ENCODE assay signal across 12 cellular contexts in genomic region chr16:2121853-2122252, GRCh38. TPM values are rescaled to one million over a fixed set of nuclear protein-coding genes. Genes with fewer than 3 reads are reported as not detected.
A peak's percentile ranks its signal among the peaks of the same experiment; 100 is the strongest.
DNase-seq lines count a peak whose midpoint lies in the region; ATAC-seq, FAIRE-seq and TF ChIP-seq lines count a peak whose summit lies in the region.
"Had no signal": no experiment of that assay in that cellular context is flagged by ENCODE, and none has a peak within 500 bp of the region (broad histone marks: within the 10 kb centered on the region; RNA-seq: fewer than 3 reads in every experiment).

No MANE protein-coding gene starts in this region.

- H3K27me3 ChIP-seq in stomach smooth muscle (ENCODE audit: control insufficient read depth in 1 of 2, insufficient read depth in 2 of 2, low read length in 2 of 2), result no peaks in the 10 kb centered on the region
- H3K27me3 ChIP-seq: BLaER1 treated with 17β-estradiol and CSF1 and Interleukin-3, amounts not matched to agents 10 nM and 100 nM had no signal

- ATAC-seq in left lobe of liver, result peak; percentile 68
- ATAC-seq in GM21390 (IDR thresholded peaks at IDR 0.05; ENCODE audit: unreplicated experiment), result no peak

- TF ChIP-seq POLR2A in GM12891 (IDR thresholded peaks at IDR 0.05; ENCODE audit: low read depth, low read length), result no peak

- peak overlapping the region; percentile 42 to 68 for H3K9ac ChIP-seq in stomach smooth muscle (ENCODE audit: low read length in 2 of 2)

- H3K27ac ChIP-seq in cingulate gyrus (ENCODE audit: low read depth, low read length) (peak overlapping the region; percentile 54), stomach smooth muscle (ENCODE audit: low read length) (peak overlapping the region; percentile 93)
- H3K27ac ChIP-seq: BLaER1 treated with 17β-estradiol and CSF1 and Interleukin-3, amounts not matched to agents 10 nM and 100 nM had no signal

- FAIRE-seq in frontal cortex (lab: Jason Lieb, UNC) (no peak), GM12891 (lab: Jason Lieb, UNC) (no peak)

- peaks cover 52% of the 10 kb centered on the region for H3K4me1 ChIP-seq in stomach smooth muscle (ENCODE audit: control insufficient read depth, insufficient read depth, low read length)

- H3K9me3 ChIP-seq in stomach smooth muscle (ENCODE audit: control insufficient read depth in 2 of 2, low read length in 2 of 2), result no peaks in the 10 kb centered on the region
- H3K9me3 ChIP-seq: BLaER1 treated with 17β-estradiol and CSF1 and Interleukin-3, amounts not matched to agents 10 nM and 100 nM had no signal

- H3K36me3 ChIP-seq in stomach smooth muscle (ENCODE audit: control insufficient read depth in 2 of 2, insufficient read depth in 2 of 2, low read length in 2 of 2), result no peaks in the 10 kb centered on the region

- peak overlapping the region; percentile 51 to 69 for H3K4me3 ChIP-seq in stomach smooth muscle (ENCODE audit: low read length in 2 of 2)
- H3K4me3 ChIP-seq: BLaER1 treated with 17β-estradiol and CSF1 and Interleukin-3, amounts not matched to agents 10 nM and 100 nM had no signal

- peak; percentile 34 for DNase-seq in M059J (ENCODE audit: low read depth)
- DNase-seq in left lobe of liver (ENCODE audit: low spot score), result no peak
- no peak for DNase-seq in frontal cortex (ENCODE audit: low spot score in 2 of 2)
- no peak for DNase-seq in GM12891 (ENCODE audit: insufficient read length, low spot score)
- no peak for DNase-seq in cerebellar cortex (ENCODE audit: low spot score)
- DNase-seq: activated gamma-delta T cell, NCI-H2029, T-helper 1 cell had no signal

TF ChIP-seq in GM12891, 5 proteins besides CTCF, POLR2A, EP300 and RAD21:
- TF ChIP-seq POLR2AphosphoS5 (IDR thresholded peaks at IDR 0.05; ENCODE audit: low read depth, low read length), result no peak
- TF ChIP-seq TAF1 (IDR thresholded peaks at IDR 0.05; ENCODE audit: low read depth, low read length), result no peak
- TF ChIP-seq PAX5 (IDR thresholded peaks at IDR 0.05; ENCODE audit: insufficient read depth, low read length, severe bottlenecking), result no peak

RNA-seq across cellular contexts. Expression of gene PKD1, which starts 13.8 kb away (rescaled TPM):
- 12.9 and 56.0 TPM in 2 replicates for total RNA-seq in M059J (2014; rRNA removed; shearing (Covaris generic))
- total RNA-seq in left lobe of liver (65.0 TPM), frontal cortex (58.3 TPM)
- 24.2 TPM for polyA plus RNA-seq in GM12891 (2012; ENCODE audit: low read depth, missing spikeins)

RNA-seq across cellular contexts. Expression of gene RAB26, which starts 26.6 kb away (rescaled TPM):
- total RNA-seq in M059J (2014; rRNA removed; shearing (Covaris generic)), result 2.1 and 3.8 TPM in 2 replicates
- total RNA-seq in left lobe of liver, result 10.2 TPM
- total RNA-seq in frontal cortex, result 4.1 TPM
- 0.82 TPM for polyA plus RNA-seq in GM12891 (2012; ENCODE audit: low read depth, missing spikeins)

RNA-seq across cellular contexts. Expression of gene TRAF7, which starts 33.7 kb away (rescaled TPM):
- 69.0 and 92.8 TPM in 2 replicates for total RNA-seq in M059J (2014; rRNA removed; shearing (Covaris generic))
- total RNA-seq in left lobe of liver, result 44.2 TPM
- total RNA-seq in frontal cortex, result 25.7 TPM
- 38.2 TPM for polyA plus RNA-seq in GM12891 (2012; ENCODE audit: low read depth, missing spikeins)
